ENCODE assay signal across 22 cellular contexts in the genomic region with DNA sequence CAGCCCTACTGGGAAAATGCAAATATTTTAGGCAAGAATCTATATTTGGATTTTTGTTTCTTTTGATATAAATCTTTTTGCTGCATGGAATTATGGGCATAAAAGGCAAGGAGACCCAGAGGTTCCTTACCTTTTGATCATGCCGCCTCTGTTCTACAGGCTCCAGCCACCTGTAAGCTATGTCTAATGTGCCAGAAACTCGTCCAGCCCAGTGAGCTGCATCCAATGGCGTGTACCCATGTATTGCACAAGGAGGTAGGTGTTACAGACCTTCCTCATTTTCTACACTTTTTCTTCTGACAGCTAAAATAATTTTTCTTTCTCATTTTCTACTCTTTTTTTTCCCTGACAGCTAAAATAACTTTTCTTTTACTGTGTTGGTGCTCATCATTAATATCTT. TPM values are rescaled to one million over a fixed set of nuclear protein-coding genes. Genes with fewer than 3 reads are reported as not detected.
"Had no signal": no experiment of that assay in that cellular context is flagged by ENCODE, and none has a peak within 500 bp of the region (broad histone marks: within the 10 kb centered on the region; RNA-seq: fewer than 3 reads in every experiment).

No MANE protein-coding gene starts in this region.

- H3K4me3 ChIP-seq: adrenal gland, breast epithelium, MG63 had no signal

- H3K27me3 ChIP-seq: adrenal gland, breast epithelium, MG63 had no signal

- H3K9me3 Mint-ChIP-seq: activated CD8-positive, alpha-beta T cell treated with anti-CD3 and anti-CD28 coated beads for 36 hours; activated naive CD8-positive, alpha-beta T cell treated with anti-CD3 and anti-CD28 coated beads, Interleukin-2, amount 10 ng/mL, durations not matched to agents 7 days and 5 days; activated T-cell treated with anti-CD3 and anti-CD28 coated beads, Interleukin-2, amount 50 U/mL, for 72 hours had no signal

- H3K27ac Mint-ChIP-seq: activated CD4-positive, alpha-beta T cell treated with anti-CD3 and anti-CD28 coated beads for 36 hours; activated CD8-positive, alpha-beta T cell treated with anti-CD3 and anti-CD28 coated beads for 36 hours; activated naive CD8-positive, alpha-beta T cell treated with anti-CD3 and anti-CD28 coated beads, Interleukin-2, amount 10 ng/mL, durations not matched to agents 7 days and 5 days; activated T-cell treated with anti-CD3 and anti-CD28 coated beads, Interleukin-2, amount 50 U/mL, for 72 hours had no signal

- DNase-seq: activated CD4-positive, alpha-beta T cell treated with anti-CD3 and anti-CD28 coated beads for 36 hours; activated CD8-positive, alpha-beta memory T cell treated with anti-CD3 and anti-CD28 coated beads, Interleukin-2, amount 50 U/mL, for 4 hours; activated CD8-positive, alpha-beta T cell treated with anti-CD3 and anti-CD28 coated beads for 36 hours; activated naive CD4-positive, alpha-beta T cell treated with anti-CD3 and anti-CD28 coated beads, Interleukin-2, amount 50 U/mL, for 16 hours; activated naive CD8-positive, alpha-beta T cell treated with anti-CD3 and anti-CD28 coated beads, Interleukin-2, amount 10 ng/mL, durations not matched to agents 7 days and 5 days; activated T-cell treated with anti-CD3 and anti-CD28 coated beads, Interleukin-2, amount 50 U/mL, for 72 hours; adrenal gland; anterior cingulate cortex; central memory CD4-positive, alpha-beta T cell; MG63; NCI-H146; NCI-H1930; NCI-H2171 treated with DMSO at 0.1 percent for 48 hours; NCI-H226; NCI-H526 treated with DMSO at 0.1 percent for 48 hours; SIG-M5; T-helper 2 cell; T1000 had no signal

- H3K4me2 ChIP-seq: KMS-11 had no signal

- H3K27me3 Mint-ChIP-seq: activated CD4-positive, alpha-beta T cell treated with anti-CD3 and anti-CD28 coated beads for 36 hours; activated CD8-positive, alpha-beta T cell treated with anti-CD3 and anti-CD28 coated beads for 36 hours; activated naive CD8-positive, alpha-beta T cell treated with anti-CD3 and anti-CD28 coated beads, Interleukin-2, amount 10 ng/mL, durations not matched to agents 7 days and 5 days had no signal

- H3K4me3 Mint-ChIP-seq: activated CD4-positive, alpha-beta T cell treated with anti-CD3 and anti-CD28 coated beads for 36 hours; activated CD8-positive, alpha-beta T cell treated with anti-CD3 and anti-CD28 coated beads for 36 hours; activated naive CD8-positive, alpha-beta T cell treated with anti-CD3 and anti-CD28 coated beads, Interleukin-2, amount 10 ng/mL, durations not matched to agents 7 days and 5 days; activated T-cell treated with anti-CD3 and anti-CD28 coated beads, Interleukin-2, amount 50 U/mL, for 72 hours had no signal

- H3K9ac ChIP-seq: KMS-11 had no signal

- ATAC-seq: activated CD4-positive, alpha-beta T cell treated with anti-CD3 and anti-CD28 coated beads for 36 hours; activated CD8-positive, alpha-beta T cell treated with anti-CD3 and anti-CD28 coated beads for 36 hours; activated T-cell treated with anti-CD3 and anti-CD28 coated beads, Interleukin-2, amount 50 U/mL, for 72 hours had no signal

- H3K27ac ChIP-seq: adrenal gland, breast epithelium, KMS-11, VCaP had no signal

- H3K9me3 ChIP-seq: adrenal gland, breast epithelium, MG63 had no signal

- H3K4me1 ChIP-seq: adrenal gland, breast epithelium had no signal

RNA-seq across cellular contexts. Expression of a gene that starts 33.1 kb away (rescaled TPM):
- total RNA-seq: OCI-LY7 had no signal
